ENCODE assay signal across 1 cellular context in genomic region chr19:49491804-49492572, GRCh38.
TF ChIP-seq lines count a peak whose summit lies in the region.

No MANE protein-coding gene starts in this region.

TF ChIP-seq in HCT116, 20 proteins besides CTCF, POLR2A, EP300 and RAD21:
- TF ChIP-seq SIN3A (IDR thresholded peaks at IDR 0.05; ENCODE audit: low read depth) (0 out of 2 replicates have a peak, but pooled peaks have one; percentile 19), MAX (IDR thresholded peaks at IDR 0.05) (0 out of 2 replicates have a peak, but pooled peaks have one; percentile 2), JUND (IDR thresholded peaks at IDR 0.05) (no peak)
